1 cellular context compared by ENCODE assay signal in genomic region chr3:72458365-72458764, GRCh38.
TF ChIP-seq lines count a peak whose summit lies in the region.

No MANE protein-coding gene starts in this region.

TF ChIP-seq in HCT116, 20 proteins besides CTCF, POLR2A, EP300 and RAD21 (continued from another document):
- TF ChIP-seq REST (IDR thresholded peaks at IDR 0.05; ENCODE audit: low read depth): no peak
- no peak for TF ChIP-seq CEBPB (IDR thresholded peaks at IDR 0.05; ENCODE audit: low read depth)
- TF ChIP-seq SRF (IDR thresholded peaks at IDR 0.05; ENCODE audit: low read depth): no peak
- no peak for TF ChIP-seq POLR2AphosphoS5 (IDR thresholded peaks at IDR 0.05; ENCODE audit: low read depth, low read length)
- TF ChIP-seq TCF7L2 (IDR thresholded peaks at IDR 0.05; ENCODE audit: borderline replicate concordance, extremely low read depth, insufficient read depth, insufficient read length): no peak
- no peak for TF ChIP-seq SIN3A (IDR thresholded peaks at IDR 0.05; ENCODE audit: low read depth)
- TF ChIP-seq ATF3 (IDR thresholded peaks at IDR 0.05): no peak
- no peak for TF ChIP-seq EZH2 (IDR thresholded peaks at IDR 0.05)
- no peak for TF ChIP-seq ELF1 (IDR thresholded peaks at IDR 0.05; ENCODE audit: borderline replicate concordance, low read depth)
- no peak for TF ChIP-seq FOSL1 (IDR thresholded peaks at IDR 0.05; ENCODE audit: low read depth)
- no peak for TF ChIP-seq MAX (IDR thresholded peaks at IDR 0.05)
- TF ChIP-seq EGR1 (IDR thresholded peaks at IDR 0.05; ENCODE audit: low read depth): no peak
